In genomic region chr10:110642204-110642979, GRCh38 we compare ENCODE assay signal across 2 cellular contexts.
A peak's percentile ranks its signal among the peaks of the same experiment; 100 is the strongest.
TF ChIP-seq lines count a peak whose summit lies in the region.

No MANE protein-coding gene starts in this region.

TF ChIP-seq in GM23338, 12 proteins besides CTCF, POLR2A, EP300 and RAD21:
- TF ChIP-seq EZH2 (IDR thresholded peaks at IDR 0.05; ENCODE audit: low read depth, unreplicated experiment): peak; percentile 92
- TF ChIP-seq, protein P1, sequence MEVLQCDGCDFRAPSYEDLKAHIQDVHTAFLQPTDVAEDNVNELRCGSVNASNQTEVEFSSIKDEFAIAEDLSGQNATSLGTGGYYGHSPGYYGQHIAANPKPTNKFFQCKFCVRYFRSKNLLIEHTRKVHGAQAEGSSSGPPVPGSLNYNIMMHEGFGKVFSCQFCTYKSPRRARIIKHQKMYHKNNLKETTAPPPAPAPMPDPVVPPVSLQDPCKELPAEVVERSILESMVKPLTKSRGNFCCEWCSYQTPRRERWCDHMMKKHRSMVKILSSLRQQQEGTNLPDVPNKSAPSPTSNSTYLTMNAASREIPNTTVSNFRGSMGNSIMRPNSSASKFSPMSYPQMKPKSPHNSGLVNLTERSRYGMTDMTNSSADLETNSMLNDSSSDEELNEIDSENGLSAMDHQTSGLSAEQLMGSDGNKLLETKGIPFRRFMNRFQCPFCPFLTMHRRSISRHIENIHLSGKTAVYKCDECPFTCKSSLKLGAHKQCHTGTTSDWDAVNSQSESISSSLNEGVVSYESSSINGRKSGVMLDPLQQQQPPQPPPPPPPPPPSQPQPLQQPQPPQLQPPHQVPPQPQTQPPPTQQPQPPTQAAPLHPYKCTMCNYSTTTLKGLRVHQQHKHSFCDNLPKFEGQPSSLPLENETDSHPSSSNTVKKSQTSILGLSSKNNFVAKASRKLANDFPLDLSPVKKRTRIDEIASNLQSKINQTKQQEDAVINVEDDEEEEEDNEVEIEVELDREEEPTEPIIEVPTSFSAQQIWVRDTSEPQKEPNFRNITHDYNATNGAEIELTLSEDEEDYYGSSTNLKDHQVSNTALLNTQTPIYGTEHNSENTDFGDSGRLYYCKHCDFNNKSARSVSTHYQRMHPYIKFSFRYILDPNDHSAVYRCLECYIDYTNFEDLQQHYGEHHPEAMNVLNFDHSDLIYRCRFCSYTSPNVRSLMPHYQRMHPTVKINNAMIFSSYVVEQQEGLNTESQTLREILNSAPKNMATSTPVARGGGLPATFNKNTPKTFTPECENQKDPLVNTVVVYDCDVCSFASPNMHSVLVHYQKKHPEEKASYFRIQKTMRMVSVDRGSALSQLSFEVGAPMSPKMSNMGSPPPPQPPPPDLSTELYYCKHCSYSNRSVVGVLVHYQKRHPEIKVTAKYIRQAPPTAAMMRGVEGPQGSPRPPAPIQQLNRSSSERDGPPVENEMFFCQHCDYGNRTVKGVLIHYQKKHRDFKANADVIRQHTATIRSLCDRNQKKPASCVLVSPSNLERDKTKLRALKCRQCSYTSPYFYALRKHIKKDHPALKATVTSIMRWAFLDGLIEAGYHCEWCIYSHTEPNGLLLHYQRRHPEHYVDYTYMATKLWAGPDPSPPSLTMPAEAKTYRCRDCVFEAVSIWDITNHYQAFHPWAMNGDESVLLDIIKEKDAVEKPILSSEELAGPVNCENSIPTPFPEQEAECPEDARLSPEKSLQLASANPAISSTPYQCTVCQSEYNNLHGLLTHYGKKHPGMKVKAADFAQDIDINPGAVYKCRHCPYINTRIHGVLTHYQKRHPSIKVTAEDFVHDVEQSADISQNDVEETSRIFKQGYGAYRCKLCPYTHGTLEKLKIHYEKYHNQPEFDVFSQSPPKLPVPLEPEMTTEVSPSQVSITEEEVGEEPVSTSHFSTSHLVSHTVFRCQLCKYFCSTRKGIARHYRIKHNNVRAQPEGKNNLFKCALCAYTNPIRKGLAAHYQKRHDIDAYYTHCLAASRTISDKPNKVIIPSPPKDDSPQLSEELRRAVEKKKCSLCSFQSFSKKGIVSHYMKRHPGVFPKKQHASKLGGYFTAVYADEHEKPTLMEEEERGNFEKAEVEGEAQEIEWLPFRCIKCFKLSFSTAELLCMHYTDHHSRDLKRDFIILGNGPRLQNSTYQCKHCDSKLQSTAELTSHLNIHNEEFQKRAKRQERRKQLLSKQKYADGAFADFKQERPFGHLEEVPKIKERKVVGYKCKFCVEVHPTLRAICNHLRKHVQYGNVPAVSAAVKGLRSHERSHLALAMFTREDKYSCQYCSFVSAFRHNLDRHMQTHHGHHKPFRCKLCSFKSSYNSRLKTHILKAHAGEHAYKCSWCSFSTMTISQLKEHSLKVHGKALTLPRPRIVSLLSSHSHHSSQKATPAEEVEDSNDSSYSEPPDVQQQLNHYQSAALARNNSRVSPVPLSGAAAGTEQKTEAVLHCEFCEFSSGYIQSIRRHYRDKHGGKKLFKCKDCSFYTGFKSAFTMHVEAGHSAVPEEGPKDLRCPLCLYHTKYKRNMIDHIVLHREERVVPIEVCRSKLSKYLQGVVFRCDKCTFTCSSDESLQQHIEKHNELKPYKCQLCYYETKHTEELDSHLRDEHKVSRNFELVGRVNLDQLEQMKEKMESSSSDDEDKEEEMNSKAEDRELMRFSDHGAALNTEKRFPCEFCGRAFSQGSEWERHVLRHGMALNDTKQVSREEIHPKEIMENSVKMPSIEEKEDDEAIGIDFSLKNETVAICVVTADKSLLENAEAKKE (CRISPR knock-in tag; IDR thresholded peaks at IDR 0.05): no peak

TF ChIP-seq in GM12878, 131 proteins besides CTCF, POLR2A, EP300 and RAD21:
- TF ChIP-seq BMI1 (IDR thresholded peaks at IDR 0.05; ENCODE audit: borderline replicate concordance) (peak; percentile 15; the same call in 1 of the 2 replicates), MTA2 (IDR thresholded peaks at IDR 0.05; ENCODE audit: low read depth) (no peak)
- TF ChIP-seq, protein P2, sequence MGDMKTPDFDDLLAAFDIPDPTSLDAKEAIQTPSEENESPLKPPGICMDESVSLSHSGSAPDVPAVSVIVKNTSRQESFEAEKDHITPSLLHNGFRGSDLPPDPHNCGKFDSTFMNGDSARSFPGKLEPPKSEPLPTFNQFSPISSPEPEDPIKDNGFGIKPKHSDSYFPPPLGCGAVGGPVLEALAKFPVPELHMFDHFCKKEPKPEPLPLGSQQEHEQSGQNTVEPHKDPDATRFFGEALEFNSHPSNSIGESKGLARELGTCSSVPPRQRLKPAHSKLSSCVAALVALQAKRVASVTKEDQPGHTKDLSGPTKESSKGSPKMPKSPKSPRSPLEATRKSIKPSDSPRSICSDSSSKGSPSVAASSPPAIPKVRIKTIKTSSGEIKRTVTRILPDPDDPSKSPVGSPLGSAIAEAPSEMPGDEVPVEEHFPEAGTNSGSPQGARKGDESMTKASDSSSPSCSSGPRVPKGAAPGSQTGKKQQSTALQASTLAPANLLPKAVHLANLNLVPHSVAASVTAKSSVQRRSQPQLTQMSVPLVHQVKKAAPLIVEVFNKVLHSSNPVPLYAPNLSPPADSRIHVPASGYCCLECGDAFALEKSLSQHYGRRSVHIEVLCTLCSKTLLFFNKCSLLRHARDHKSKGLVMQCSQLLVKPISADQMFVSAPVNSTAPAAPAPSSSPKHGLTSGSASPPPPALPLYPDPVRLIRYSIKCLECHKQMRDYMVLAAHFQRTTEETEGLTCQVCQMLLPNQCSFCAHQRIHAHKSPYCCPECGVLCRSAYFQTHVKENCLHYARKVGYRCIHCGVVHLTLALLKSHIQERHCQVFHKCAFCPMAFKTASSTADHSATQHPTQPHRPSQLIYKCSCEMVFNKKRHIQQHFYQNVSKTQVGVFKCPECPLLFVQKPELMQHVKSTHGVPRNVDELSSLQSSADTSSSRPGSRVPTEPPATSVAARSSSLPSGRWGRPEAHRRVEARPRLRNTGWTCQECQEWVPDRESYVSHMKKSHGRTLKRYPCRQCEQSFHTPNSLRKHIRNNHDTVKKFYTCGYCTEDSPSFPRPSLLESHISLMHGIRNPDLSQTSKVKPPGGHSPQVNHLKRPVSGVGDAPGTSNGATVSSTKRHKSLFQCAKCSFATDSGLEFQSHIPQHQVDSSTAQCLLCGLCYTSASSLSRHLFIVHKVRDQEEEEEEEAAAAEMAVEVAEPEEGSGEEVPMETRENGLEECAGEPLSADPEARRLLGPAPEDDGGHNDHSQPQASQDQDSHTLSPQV (IDR thresholded peaks at IDR 0.05): no peak
- TF ChIP-seq, protein P3, sequence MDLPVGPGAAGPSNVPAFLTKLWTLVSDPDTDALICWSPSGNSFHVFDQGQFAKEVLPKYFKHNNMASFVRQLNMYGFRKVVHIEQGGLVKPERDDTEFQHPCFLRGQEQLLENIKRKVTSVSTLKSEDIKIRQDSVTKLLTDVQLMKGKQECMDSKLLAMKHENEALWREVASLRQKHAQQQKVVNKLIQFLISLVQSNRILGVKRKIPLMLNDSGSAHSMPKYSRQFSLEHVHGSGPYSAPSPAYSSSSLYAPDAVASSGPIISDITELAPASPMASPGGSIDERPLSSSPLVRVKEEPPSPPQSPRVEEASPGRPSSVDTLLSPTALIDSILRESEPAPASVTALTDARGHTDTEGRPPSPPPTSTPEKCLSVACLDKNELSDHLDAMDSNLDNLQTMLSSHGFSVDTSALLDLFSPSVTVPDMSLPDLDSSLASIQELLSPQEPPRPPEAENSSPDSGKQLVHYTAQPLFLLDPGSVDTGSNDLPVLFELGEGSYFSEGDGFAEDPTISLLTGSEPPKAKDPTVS (IDR thresholded peaks at IDR 0.05; ENCODE audit: low read depth, low read length): no peak
